In genomic region chr3:8486945-8487344, GRCh38 we compare ENCODE assay signal across 30 cellular contexts. TPM values are rescaled to one million over a fixed set of nuclear protein-coding genes. Genes with fewer than 3 reads are reported as not detected.
A peak's percentile ranks its signal among the peaks of the same experiment; 100 is the strongest.
DNase-seq lines count a peak whose midpoint lies in the region; ATAC-seq, FAIRE-seq and TF ChIP-seq lines count a peak whose summit lies in the region.
"Had no signal": no experiment of that assay in that cellular context is flagged by ENCODE, and none has a peak within 500 bp of the region (broad histone marks: within the 10 kb centered on the region; RNA-seq: fewer than 3 reads in every experiment).

No MANE protein-coding gene starts in this region.

- DNase-seq in ascending aorta (ENCODE audit: low spot score in 2 of 2) (no peak), mesenchymal stem cell (no peak), gastrocnemius medialis (peak in 1 of 2 donors; percentile 28), RCC 7860 (ENCODE audit: low spot score) (no peak), ureter (ENCODE audit: low spot score) (no peak)
- no peak for DNase-seq in activated CD8-positive, alpha-beta memory T cell treated with anti-CD3 and anti-CD28 coated beads, Interleukin-2, amount 10 ng/mL, durations not matched to agents 7 days and 5 days
- DNase-seq: activated CD4-positive, alpha-beta memory T cell treated with anti-CD3 and anti-CD28 coated beads for 36 hours; activated CD8-positive, alpha-beta memory T cell treated with anti-CD3 and anti-CD28 coated beads, Interleukin-2, amount 50 U/mL, for 48 hours; activated naive CD4-positive, alpha-beta T cell treated with anti-CD3 and anti-CD28 coated beads for 36 hours; CD4-positive, alpha-beta T cell; immature natural killer cell; left cardiac atrium; NCI-H1092 treated with DMSO at 0.1 percent for 48 hours; NCI-H187 treated with DMSO at 0.1 percent for 48 hours; NCI-H526 treated with DMSO at 0.1 percent for 48 hours; NK-92 treated with Interleukin-12 subunit alpha and Interleukin-12 subunit beta, amount 100 ng/mL, for 24 hours; PC-3; stimulated activated CD4-positive, alpha-beta T cell treated with anti-CD3 and anti-CD28 coated beads, Interleukin-4, amount 100 ng/mL, for 1 hour; T-helper 17 cell; upper lobe of right lung had no signal

- H3K4ac ChIP-seq in mesenchymal stem cell (ENCODE audit: low read depth in 1 of 2, low read length in 2 of 2), result no peak overlapping the region

- no peak overlapping the region for H2BK15ac ChIP-seq in mesenchymal stem cell (ENCODE audit: low read depth, poor library complexity, severe bottlenecking)

- no peak overlapping the region for H3K4me3 Mint-ChIP-seq in activated CD8-positive, alpha-beta memory T cell treated with anti-CD3 and anti-CD28 coated beads, Interleukin-2, amount 10 ng/mL, durations not matched to agents 7 days and 5 days
- H3K4me3 Mint-ChIP-seq: activated CD4-positive, alpha-beta memory T cell treated with anti-CD3 and anti-CD28 coated beads for 36 hours; activated naive CD4-positive, alpha-beta T cell treated with anti-CD3 and anti-CD28 coated beads for 36 hours; activated T-helper 1 cell treated with anti-CD3 and anti-CD28 coated beads, Interleukin-12 subunit alpha, Interleukin-12 subunit beta, Interleukin-2, Interleukin-4 antibody, amounts not matched to agents 30 ng/mL and 10 ng/mL and 1 ng/mL, durations not matched to agents 14 hours and 24 hours and 36 hours; CD4-positive, alpha-beta T cell; immature natural killer cell; T-helper 17 cell had no signal

- 66% methylated on average over 5 of the region's 5 CpGs for WGBS in mesenchymal stem cell

- peaks cover 10% of the 10 kb centered on the region for H3K4me1 ChIP-seq in HEK293 (ENCODE audit: control insufficient read depth, insufficient read depth, low read length)
- H3K4me1 ChIP-seq in ascending aorta, result peaks cover 15 to 76% of the 10 kb centered on the region in 2 donors
- peaks cover 18% of the 10 kb centered on the region for H3K4me1 ChIP-seq in mesenchymal stem cell (ENCODE audit: control insufficient read depth, insufficient read depth, low read depth, low read length)
- peaks cover 62 to 68% of the 10 kb centered on the region in 2 donors for H3K4me1 ChIP-seq in gastrocnemius medialis

- no peak overlapping the region for H4K8ac ChIP-seq in mesenchymal stem cell (ENCODE audit: low read length)

- H2BK12ac ChIP-seq in mesenchymal stem cell (ENCODE audit: low read length in 2 of 2), result no peak overlapping the region

- H2BK120ac ChIP-seq in mesenchymal stem cell (ENCODE audit: low read depth, low read length), result no peak overlapping the region

- no peaks in the 10 kb centered on the region for H3K27me3 ChIP-seq in ascending aorta
- no peaks in the 10 kb centered on the region for H3K27me3 ChIP-seq in mesenchymal stem cell (ENCODE audit: control insufficient read depth in 1 of 2, insufficient read depth in 1 of 2, low read length in 2 of 2)
- no peaks in the 10 kb centered on the region for H3K27me3 ChIP-seq in gastrocnemius medialis
- H3K27me3 ChIP-seq: upper lobe of right lung had no signal

- H3K27me3 Mint-ChIP-seq in activated CD8-positive, alpha-beta memory T cell treated with anti-CD3 and anti-CD28 coated beads, Interleukin-2, amount 10 ng/mL, durations not matched to agents 7 days and 5 days, result no peaks in the 10 kb centered on the region
- H3K27me3 Mint-ChIP-seq: activated CD4-positive, alpha-beta memory T cell treated with anti-CD3 and anti-CD28 coated beads for 36 hours; CD4-positive, alpha-beta T cell had no signal

- intact Hi-C loops in ascending aorta (cut with DNase I), result no loop called here
- intact Hi-C loops in gastrocnemius medialis (cut with DNase I; ENCODE audit: low total_unique reads), result loop anchor here (10.0 kb wide), 1 partner anchor 248 kb away; the partner anchor contains the start of gene CAV3

- ATAC-seq in gastrocnemius medialis (peak in 1 of 2 donors; percentile 20), HG03571 (IDR thresholded peaks at IDR 0.05; ENCODE audit: unreplicated experiment) (no peak)
- no peak for ATAC-seq in activated CD8-positive, alpha-beta memory T cell treated with anti-CD3 and anti-CD28 coated beads, Interleukin-2, amount 10 ng/mL, durations not matched to agents 7 days and 5 days
- ATAC-seq: A549; activated CD4-positive, CD25-positive, alpha-beta regulatory T cell treated with anti-CD3 and anti-CD28 coated beads, Interleukin-2, amount 50 U/mL, for 24 hours; K562; PC-3; sciatic nerve; T-helper 17 cell; upper lobe of right lung had no signal

- no peak overlapping the region for H2AFZ ChIP-seq in mesenchymal stem cell (ENCODE audit: low read depth, low read length)

- CTCF ChIA-PET in HEK293 (lab: Yijun Ruan, JAX), result interaction anchor here (1.5 kb wide), 1 partner anchor 17 kb away, joined by 3 read pairs; no protein-coding TSS in a partner anchor
- CTCF ChIA-PET in activated CD8-positive, alpha-beta memory T cell treated with anti-CD3 and anti-CD28 coated beads, Interleukin-2, amount 10 ng/mL, durations not matched to agents 7 days and 5 days (lab: Charles Lee), result no interaction called here

- no peak overlapping the region for H3K9ac ChIP-seq in mesenchymal stem cell (ENCODE audit: low read length)

- H2AK5ac ChIP-seq in mesenchymal stem cell (ENCODE audit: low read length, severe bottlenecking), result peak overlapping the region; percentile 55

- no peak overlapping the region for H3K4me3 ChIP-seq in HEK293 (ENCODE audit: low read depth, low read length)
- no peak overlapping the region for H3K4me3 ChIP-seq in ascending aorta
- H3K4me3 ChIP-seq in mesenchymal stem cell (ENCODE audit: insufficient read depth in 1 of 2, low read depth in 1 of 2, low read length in 2 of 2), result no peak overlapping the region
- H3K4me3 ChIP-seq in gastrocnemius medialis, result no peak overlapping the region
- H3K4me3 ChIP-seq: A549, K562, upper lobe of right lung had no signal

- POLR2A ChIA-PET in HEK293 (lab: Yijun Ruan, JAX), result interaction anchor here (1.8 kb wide), 1 partner anchor 15 kb away, joined by 7 read pairs; the partner anchor contains the start of gene LMCD1

- H3K27ac Mint-ChIP-seq in activated CD8-positive, alpha-beta memory T cell treated with anti-CD3 and anti-CD28 coated beads, Interleukin-2, amount 10 ng/mL, durations not matched to agents 7 days and 5 days, result no peak overlapping the region
- H3K27ac Mint-ChIP-seq: activated CD4-positive, alpha-beta memory T cell treated with anti-CD3 and anti-CD28 coated beads for 36 hours; activated naive CD4-positive, alpha-beta T cell treated with anti-CD3 and anti-CD28 coated beads for 36 hours; activated T-helper 1 cell treated with anti-CD3 and anti-CD28 coated beads, Interleukin-12 subunit alpha, Interleukin-12 subunit beta, Interleukin-2, Interleukin-4 antibody, amounts not matched to agents 30 ng/mL and 10 ng/mL and 1 ng/mL, durations not matched to agents 14 hours and 24 hours and 36 hours; CD4-positive, alpha-beta T cell; immature natural killer cell; T-helper 17 cell had no signal

- no peak for TF ChIP-seq POLR2A in gastrocnemius medialis (IDR thresholded peaks at IDR 0.05)

- H3K79me1 ChIP-seq in mesenchymal stem cell (replicated peaks; ENCODE audit: low read length, poor library complexity, severe bottlenecking), result peaks cover 7% of the 10 kb centered on the region

- H3K9me3 ChIP-seq in HEK293 (ENCODE audit: control insufficient read depth, insufficient read depth, low read depth, low read length), result no peaks in the 10 kb centered on the region
- H3K9me3 ChIP-seq in ascending aorta, result no peaks in the 10 kb centered on the region
- H3K9me3 ChIP-seq in mesenchymal stem cell (ENCODE audit: control insufficient read depth, low read length), result peaks cover 2% of the 10 kb centered on the region
- H3K9me3 ChIP-seq in gastrocnemius medialis, result no peaks in the 10 kb centered on the region
- H3K9me3 ChIP-seq: A549, upper lobe of right lung had no signal

- H4K91ac ChIP-seq in mesenchymal stem cell (ENCODE audit: low read length), result no peak overlapping the region

- TF ChIP-seq CTCF in HEK293 (tag by site-specific recombination; IDR thresholded peaks at IDR 0.05), result no peak
- no peak for TF ChIP-seq CTCF in ascending aorta (IDR thresholded peaks at IDR 0.05)
- TF ChIP-seq CTCF in gastrocnemius medialis (IDR thresholded peaks at IDR 0.05 in 4 of 5, conservative IDR thresholded peaks at IDR 0.05 in 1 of 5), result no peak

- H3K18ac ChIP-seq in mesenchymal stem cell (ENCODE audit: low read depth in 1 of 2, low read length in 2 of 2), result no peak overlapping the region

- H3K27ac ChIP-seq in HEK293 (ENCODE audit: extremely low read depth, low read depth, low read length), result peak overlapping the region; percentile 33; the same call in 1 of the 2 replicates
- H3K27ac ChIP-seq in ascending aorta, result peak overlapping the region; percentile 86 to 94
- no peak overlapping the region for H3K27ac ChIP-seq in mesenchymal stem cell (ENCODE audit: low read length, poor library complexity, severe bottlenecking)
- peak overlapping the region; percentile 82 to 96 (median 90) for H3K27ac ChIP-seq in gastrocnemius medialis
- H3K27ac ChIP-seq: A549, upper lobe of right lung had no signal

- no peak overlapping the region for H3K4me2 ChIP-seq in mesenchymal stem cell (ENCODE audit: low read length, poor library complexity, severe bottlenecking)
- H3K4me2 ChIP-seq: A549 had no signal

- H3K9me3 Mint-ChIP-seq in activated CD8-positive, alpha-beta memory T cell treated with anti-CD3 and anti-CD28 coated beads, Interleukin-2, amount 10 ng/mL, durations not matched to agents 7 days and 5 days (ENCODE audit: low read depth), result no peaks in the 10 kb centered on the region
- H3K9me3 Mint-ChIP-seq: activated CD4-positive, alpha-beta memory T cell treated with anti-CD3 and anti-CD28 coated beads for 36 hours; activated naive CD4-positive, alpha-beta T cell treated with anti-CD3 and anti-CD28 coated beads for 36 hours; activated T-helper 1 cell treated with anti-CD3 and anti-CD28 coated beads, Interleukin-12 subunit alpha, Interleukin-12 subunit beta, Interleukin-2, Interleukin-4 antibody, amounts not matched to agents 30 ng/mL and 10 ng/mL and 1 ng/mL, durations not matched to agents 14 hours and 24 hours and 36 hours; CD4-positive, alpha-beta T cell; immature natural killer cell had no signal

- H2BK5ac ChIP-seq in mesenchymal stem cell (ENCODE audit: low read depth, low read length, poor library complexity, severe bottlenecking), result no peak overlapping the region

- H3K36me3 ChIP-seq in HEK293 (ENCODE audit: control insufficient read depth in 2 of 2, insufficient read depth in 1 of 2, low read length in 2 of 2) (no peaks in the 10 kb centered on the region), ascending aorta (no peaks in the 10 kb centered on the region), mesenchymal stem cell (ENCODE audit: control insufficient read depth in 1 of 2, insufficient read depth in 2 of 2, low read depth in 1 of 2, low read length in 2 of 2) (no peaks in the 10 kb centered on the region), gastrocnemius medialis (no peaks in the 10 kb centered on the region)
- H3K36me3 ChIP-seq: upper lobe of right lung had no signal

- in situ Hi-C loops in gastrocnemius medialis (cut with MboI; ENCODE audit: low sequenced_read_pairs in 4 of 4), result loop anchor here in 1 of 4 donors (10.0 kb wide), 1 partner anchor 118 kb away; no protein-coding TSS in a partner anchor

- no peak for FAIRE-seq in RCC 7860 (lab: Jason Lieb, UNC)
- FAIRE-seq: A549, D721Med, endothelial cell of umbilical vein, K562, TTC549 had no signal

- no peaks in the 10 kb centered on the region for H3K36me3 Mint-ChIP-seq in activated CD8-positive, alpha-beta memory T cell treated with anti-CD3 and anti-CD28 coated beads, Interleukin-2, amount 10 ng/mL, durations not matched to agents 7 days and 5 days
- H3K36me3 Mint-ChIP-seq: activated CD4-positive, alpha-beta memory T cell treated with anti-CD3 and anti-CD28 coated beads for 36 hours; immature natural killer cell had no signal

- H3K4me1 Mint-ChIP-seq in activated CD8-positive, alpha-beta memory T cell treated with anti-CD3 and anti-CD28 coated beads, Interleukin-2, amount 10 ng/mL, durations not matched to agents 7 days and 5 days, result no peaks in the 10 kb centered on the region
- H3K4me1 Mint-ChIP-seq: T-helper 17 cell had no signal

- no peak overlapping the region for H3K14ac ChIP-seq in mesenchymal stem cell (ENCODE audit: low read length in 2 of 2)

- no peak overlapping the region for H3K23ac ChIP-seq in mesenchymal stem cell (ENCODE audit: low read length in 2 of 2)

RNA-seq across cellular contexts. Expression of gene LMCD1, which starts 14.7 kb away (rescaled TPM):
- total RNA-seq in ascending aorta (634 TPM), gastrocnemius medialis (100 to 1,000 TPM in 3 of 4 donors, 10 to 100 TPM in 1; 96.0 to 581 (median 167) TPM), ureter (43.3 TPM)
- 22.4 TPM for polyA plus RNA-seq in mesenchymal stem cell (2013, experiment 1 of 2)
- 23.5 TPM for polyA plus RNA-seq in mesenchymal stem cell (2013, experiment 2 of 2)
- 10 to 100 TPM in 1 of 2 experiments, 1 to 10 TPM in 1; 2.3 to 10.0 TPM for total RNA-seq in activated CD8-positive, alpha-beta memory T cell treated with anti-CD3 and anti-CD28 coated beads, Interleukin-2, amount 10 ng/mL, durations not matched to agents 7 days and 5 days
- total RNA-seq: K562 had no signal
